Comparison of ENCODE assay signal across 8 cellular contexts in the genomic region with DNA sequence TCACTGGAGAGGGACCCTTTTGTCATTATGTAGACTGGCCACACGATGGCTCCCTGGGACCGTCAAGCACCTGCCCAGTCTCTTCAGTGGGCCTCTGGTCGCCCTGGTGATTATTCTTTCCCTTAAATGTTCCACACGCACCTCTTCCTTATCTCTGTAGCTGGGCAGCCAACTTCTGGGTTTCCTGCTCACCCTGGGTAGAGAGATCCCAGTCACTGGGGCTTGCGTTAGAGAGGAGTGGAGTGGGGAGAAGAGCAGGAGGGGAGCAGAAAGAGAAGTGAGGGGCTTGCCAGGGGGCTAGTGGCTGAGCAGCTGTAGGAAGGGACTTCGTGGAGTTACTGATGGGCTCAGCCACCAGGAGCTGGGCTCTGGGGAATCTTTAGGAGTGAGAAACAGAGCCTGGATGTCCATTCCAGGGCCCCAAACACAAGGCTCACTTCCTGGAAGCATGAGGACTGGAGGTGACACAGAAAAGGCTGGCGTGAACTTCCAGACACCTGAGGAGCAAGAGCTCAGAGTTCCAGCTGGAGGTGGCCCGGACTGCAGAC.
DNase-seq lines count a peak whose midpoint lies in the region; ATAC-seq, FAIRE-seq and TF ChIP-seq lines count a peak whose summit lies in the region.

No MANE protein-coding gene starts in this region.

- no peak for TF ChIP-seq POLR2A in H1 (IDR thresholded peaks at IDR 0.05; ENCODE audit: control extremely low read depth in 1 of 2, low read depth in 2 of 2, low read length in 2 of 2)

- H3K9me3 ChIP-seq in NT2/D1 (ENCODE audit: insufficient read depth, low read length) (peaks cover 6% of the 10 kb centered on the region), H1 (ENCODE audit: insufficient read depth in 2 of 2, low read depth in 1 of 2, low read length in 1 of 2) (peaks cover 0 to under 1% of the 10 kb centered on the region in 2 experiments; a peak in 1 of 4 replicates), mesenchymal stem cell (ENCODE audit: control insufficient read depth, low read length) (peaks cover 13% of the 10 kb centered on the region)

- H3K23me2 ChIP-seq in H1 (ENCODE audit: low read depth, low read length) = peaks cover 2% of the 10 kb centered on the region; the same call in 1 of the 2 replicates

- H3K36me3 ChIP-seq in NT2/D1 (ENCODE audit: insufficient read depth, insufficient read length, low read length) (no peaks in the 10 kb centered on the region), H1 (ENCODE audit: control insufficient read depth in 2 of 4, insufficient read depth in 4 of 4, low read length in 3 of 4) (no peaks in the 10 kb centered on the region), mesenchymal stem cell (ENCODE audit: control insufficient read depth in 1 of 2, insufficient read depth in 2 of 2, low read depth in 1 of 2, low read length in 2 of 2) (no peaks in the 10 kb centered on the region)

- H3K27me3 ChIP-seq in NT2/D1 (ENCODE audit: insufficient read depth, insufficient read length) (no peaks in the 10 kb centered on the region), H1 (replicated peaks in 1 of 4; ENCODE audit: control insufficient read depth in 3 of 4, extremely low read depth in 1 of 4, insufficient read depth in 3 of 4, low read length in 3 of 4) (no peaks in the 10 kb centered on the region), mesenchymal stem cell (ENCODE audit: control insufficient read depth in 1 of 2, insufficient read depth in 1 of 2, low read length in 2 of 2) (peaks cover 26 to 27% of the 10 kb centered on the region in 2 experiments)

- POLR2A ChIA-PET in H1 (lab: Charles Lee; ENCODE audit: partially characterized antibody) = interaction anchor here (0.8 to 0.9 kb wide), 2 partner anchors 8 to 62 kb away, joined by 3 read pairs; no protein-coding TSS in a partner anchor

- H3K9ac ChIP-seq in NT2/D1 (ENCODE audit: insufficient read length, low read depth) (peak overlapping the region; percentile 53), H1 (replicated peaks in 1 of 4; ENCODE audit: extremely low read depth in 1 of 4, low read depth in 3 of 4, low read length in 3 of 4) (no peak overlapping the region), mesenchymal stem cell (ENCODE audit: low read length) (peak overlapping the region; percentile 10)

- no peak overlapping the region for H4K5ac ChIP-seq in H1 (ENCODE audit: insufficient read length, low read depth, low read length)

- H3K14ac ChIP-seq in H1 (ENCODE audit: insufficient read length) (no peak overlapping the region), mesenchymal stem cell (ENCODE audit: low read length in 2 of 2) (no peak overlapping the region)

- CTCF ChIA-PET in H1 (lab: Charles Lee; ENCODE audit: partially characterized antibody) = interaction anchor here (0.7 to 6.7 kb wide), 40 partner anchors 9 to 1834 kb away, joined by 3 to 100 read pairs (median 4); no protein-coding TSS in a partner anchor

- no peaks in the 10 kb centered on the region for H3K79me2 ChIP-seq in H1 (ENCODE audit: control insufficient read depth in 1 of 2, insufficient read depth in 2 of 2, low read length in 2 of 2)

- H3K79me1 ChIP-seq in H1 (ENCODE audit: low read depth, low read length) (no peaks in the 10 kb centered on the region), mesenchymal stem cell (replicated peaks; ENCODE audit: low read length, poor library complexity, severe bottlenecking) (no peaks in the 10 kb centered on the region)

- H2BK20ac ChIP-seq in H1 (ENCODE audit: low read length) = no peak overlapping the region

- no peaks in the 10 kb centered on the region for H4K20me1 ChIP-seq in H1 (replicated peaks in 1 of 2; ENCODE audit: control insufficient read depth in 1 of 2, insufficient read depth in 2 of 2, low read length in 2 of 2)

- H2BK5ac ChIP-seq in H1 (ENCODE audit: low read depth, low read length) = no peak overlapping the region
- H2BK5ac ChIP-seq in mesenchymal stem cell (ENCODE audit: low read depth, low read length, poor library complexity, severe bottlenecking) = no peak overlapping the region

- peak overlapping the region; percentile 6 for H3K4ac ChIP-seq in H1 (replicated peaks; ENCODE audit: insufficient read length, low read depth, low read length)
- H3K4ac ChIP-seq in mesenchymal stem cell (ENCODE audit: low read depth in 1 of 2, low read length in 2 of 2) = no peak overlapping the region

- H3K18ac ChIP-seq in H1 (ENCODE audit: extremely low read depth, low read length) (no peak overlapping the region), mesenchymal stem cell (ENCODE audit: low read depth in 1 of 2, low read length in 2 of 2) (no peak overlapping the region)

- H2AFZ ChIP-seq in H1 (ENCODE audit: low read length) (peak overlapping the region; percentile 43), mesenchymal stem cell (ENCODE audit: low read depth, low read length) (no peak overlapping the region)

- H2BK12ac ChIP-seq in H1 (ENCODE audit: low read depth, low read length) (peak overlapping the region; percentile 55; the same call in 1 of the 2 replicates), mesenchymal stem cell (ENCODE audit: low read length in 2 of 2) (no peak overlapping the region)

- H4K8ac ChIP-seq in H1 (ENCODE audit: extremely low read depth, insufficient read depth, low read length) = no peak overlapping the region
- no peak overlapping the region for H4K8ac ChIP-seq in mesenchymal stem cell (ENCODE audit: low read length)

- TF ChIP-seq CTCF in H1 (IDR thresholded peaks at IDR 0.05; ENCODE audit: control extremely low read depth in 1 of 3, insufficient read depth in 1 of 3, low read depth in 1 of 3, low read length in 3 of 3) = peak; percentile 76 to 86 (median 80)

- no peak overlapping the region for H3K23ac ChIP-seq in H1 (ENCODE audit: insufficient read length)
- no peak overlapping the region for H3K23ac ChIP-seq in mesenchymal stem cell (ENCODE audit: low read length in 2 of 2)

- peak; percentile 7 for DNase-seq in DMS79 treated with DMSO at 0.1 percent for 48 hours (lab: John Stamatoyannopoulos, UW)
- no peak for DNase-seq in DMS79 (lab: John Stamatoyannopoulos, UW)
- peak; percentile 5 for DNase-seq in HS-27A (ENCODE audit: low read depth)
- DNase-seq in NT2/D1 (ENCODE audit: low read depth, low spot score) = peak; percentile 66
- DNase-seq in H1 (ENCODE audit: low read depth in 1 of 2, low spot score in 2 of 2) = peak; percentile 54 to 73
- DNase-seq in mesenchymal stem cell = peak; percentile 46
- DNase-seq in CD1c-positive myeloid dendritic cell (ENCODE audit: extremely low spot score) = no peak

- H3K4me2 ChIP-seq in H1 (ENCODE audit: insufficient read depth in 1 of 2, low read depth in 2 of 2, low read length in 2 of 2) (no peak overlapping the region), mesenchymal stem cell (ENCODE audit: low read length, poor library complexity, severe bottlenecking) (no peak overlapping the region)

- H2AK5ac ChIP-seq in H1 (ENCODE audit: low read depth, low read length) = no peak overlapping the region
- H2AK5ac ChIP-seq in mesenchymal stem cell (ENCODE audit: low read length, severe bottlenecking) = no peak overlapping the region

- H2BK15ac ChIP-seq in H1 (ENCODE audit: low read length) (peak overlapping the region; percentile 49; the same call in 1 of the 2 replicates), mesenchymal stem cell (ENCODE audit: low read depth, poor library complexity, severe bottlenecking) (no peak overlapping the region)

- H3K56ac ChIP-seq in H1 (replicated peaks; ENCODE audit: insufficient read length, low read depth, low read length) = no peak overlapping the region

- TF ChIP-seq EP300 in H1 (IDR thresholded peaks at IDR 0.05; ENCODE audit: borderline replicate concordance in 1 of 2, low read depth in 2 of 2, low read length in 2 of 2) = no peak

- H3K4me1 ChIP-seq in NT2/D1 (ENCODE audit: insufficient read depth, insufficient read length) (peaks cover 6% of the 10 kb centered on the region), H1 (replicated peaks in 1 of 4; ENCODE audit: control insufficient read depth in 3 of 4, insufficient read depth in 4 of 4, low read length in 3 of 4) (peaks cover 1 to 14% (median 5%) of the 10 kb centered on the region in 4 experiments; a peak in 6 of 7 replicates), mesenchymal stem cell (ENCODE audit: control insufficient read depth, insufficient read depth, low read depth, low read length) (no peaks in the 10 kb centered on the region)

- FAIRE-seq in H1 (lab: Jason Lieb, UNC) = no peak

- H3K27ac ChIP-seq in H1 (ENCODE audit: low read depth, low read length) = no peak overlapping the region
- H3K27ac ChIP-seq in mesenchymal stem cell (ENCODE audit: low read length, poor library complexity, severe bottlenecking) = no peak overlapping the region

- H4K91ac ChIP-seq in H1 (replicated peaks; ENCODE audit: insufficient read length, low read length) (peak overlapping the region; percentile 7), mesenchymal stem cell (ENCODE audit: low read length) (no peak overlapping the region)

- ATAC-seq in GM21717 (IDR thresholded peaks at IDR 0.05; ENCODE audit: unreplicated experiment) = no peak

- H3K4me3 ChIP-seq in NT2/D1 (ENCODE audit: insufficient read length, low read depth) = no peak overlapping the region
- no peak overlapping the region for H3K4me3 ChIP-seq in H1 (ENCODE audit: extremely low read depth in 1 of 4, insufficient read depth in 2 of 4, low read depth in 3 of 4, low read length in 4 of 4)
- no peak overlapping the region for H3K4me3 ChIP-seq in mesenchymal stem cell (ENCODE audit: insufficient read depth in 1 of 2, low read depth in 1 of 2, low read length in 2 of 2)

- WGBS in H1 (ENCODE audit: extremely low coverage in 1 of 2, insufficient coverage in 1 of 2, insufficient read length in 1 of 2, insufficient replicate concordance in 2 of 2, low coverage in 1 of 2, low lambda C conversion rate in 2 of 2, missing lambda C conversion rate in 1 of 2), 2 experiments = 41% methylated on average over 8 of the region's 8 CpGs; no CpG with 5 or more reads in 1 of the 2 experiments
- 31% methylated on average over 7 of the region's 8 CpGs for WGBS in mesenchymal stem cell

- TF ChIP-seq RAD21 in H1 (IDR thresholded peaks at IDR 0.05 in 1 of 2, conservative IDR thresholded peaks at IDR 0.05 in 1 of 2; ENCODE audit: low read depth in 2 of 2, low read length in 2 of 2) = peak; percentile 96 to 97

- H2BK120ac ChIP-seq in H1 (replicated peaks; ENCODE audit: low read depth, low read length) (no peak overlapping the region), mesenchymal stem cell (ENCODE audit: low read depth, low read length) (no peak overlapping the region)

TF ChIP-seq in H1, 55 proteins besides CTCF, POLR2A, EP300 and RAD21 (continues in another document):
- TF ChIP-seq TAF1 (IDR thresholded peaks at IDR 0.05; ENCODE audit: low read depth, low read length) (no peak), ZNF274 (IDR thresholded peaks at IDR 0.05; ENCODE audit: borderline replicate concordance, extremely low read depth, low read length) (no peak)
- TF ChIP-seq, protein P1, sequence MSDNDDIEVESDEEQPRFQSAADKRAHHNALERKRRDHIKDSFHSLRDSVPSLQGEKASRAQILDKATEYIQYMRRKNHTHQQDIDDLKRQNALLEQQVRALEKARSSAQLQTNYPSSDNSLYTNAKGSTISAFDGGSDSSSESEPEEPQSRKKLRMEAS (IDR thresholded peaks at IDR 0.05) = no peak
- TF ChIP-seq, protein P2, sequence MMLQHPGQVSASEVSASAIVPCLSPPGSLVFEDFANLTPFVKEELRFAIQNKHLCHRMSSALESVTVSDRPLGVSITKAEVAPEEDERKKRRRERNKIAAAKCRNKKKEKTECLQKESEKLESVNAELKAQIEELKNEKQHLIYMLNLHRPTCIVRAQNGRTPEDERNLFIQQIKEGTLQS (IDR thresholded peaks at IDR 0.05; ENCODE audit: insufficient read depth, low read depth, low read length) = no peak

Comparison
In these comparisons a context has a peak if more than half of its experiments do, and no peak if none do; other contexts are left out.
1. DNase-seq: peak in DMS79 treated with DMSO at 0.1 percent for 48 hours (single experiment), HS-27A (single experiment), NT2/D1 (single experiment), H1 (2 of 2) and mesenchymal stem cell (single experiment); none in DMS79 (single experiment) and CD1c-positive myeloid dendritic cell (single experiment).
2. H3K9ac ChIP-seq: peak in NT2/D1 (single experiment) and mesenchymal stem cell (single experiment); none in H1 (0 of 4).